In the genomic region with DNA sequence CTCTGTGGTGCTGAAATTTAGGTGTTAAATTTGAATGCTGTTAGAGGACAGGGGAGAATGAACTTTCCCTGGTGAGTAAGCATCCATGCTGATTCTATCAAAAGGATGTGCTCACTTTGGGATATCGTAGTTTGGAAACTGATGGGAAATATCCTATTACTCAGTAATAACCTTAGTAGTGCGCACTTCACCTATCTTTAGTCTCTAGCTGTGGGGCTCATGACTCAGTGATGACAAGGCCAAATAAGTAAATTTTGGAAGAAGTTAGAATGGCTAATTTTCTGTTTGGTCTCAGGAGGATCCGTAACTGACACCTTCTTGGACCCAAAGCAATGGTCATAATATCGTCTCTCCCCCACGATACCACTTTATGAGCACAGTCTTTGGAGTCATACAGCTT, we compare ENCODE assay signal across 22 cellular contexts.
"Had no signal": no experiment of that assay in that cellular context is flagged by ENCODE, and none has a peak within 500 bp of the region (broad histone marks: within the 10 kb centered on the region; RNA-seq: fewer than 3 reads in every experiment).

No MANE protein-coding gene starts in this region.

- H3K4me3 Mint-ChIP-seq: activated CD4-positive, alpha-beta memory T cell treated with anti-CD3 and anti-CD28 coated beads for 36 hours; activated naive CD4-positive, alpha-beta T cell treated with anti-CD3 and anti-CD28 coated beads, Interleukin-2, amount 10 ng/mL, durations not matched to agents 7 days and 5 days; activated naive CD8-positive, alpha-beta T cell treated with anti-CD3 and anti-CD28 coated beads for 36 hours; T-helper 1 cell treated with Interleukin-12 subunit alpha and Interleukin-12 subunit beta and Interleukin-4 antibody, amounts not matched to agents 30 μg/mL and 1 μg/mL, for 36 hours; WTC11 had no signal

- H3K4me1 Mint-ChIP-seq: activated naive CD4-positive, alpha-beta T cell treated with anti-CD3 and anti-CD28 coated beads, Interleukin-2, amount 10 ng/mL, durations not matched to agents 7 days and 5 days; activated naive CD8-positive, alpha-beta T cell treated with anti-CD3 and anti-CD28 coated beads for 36 hours; WTC11 had no signal

- H3K27ac ChIP-seq: SJCRH30 had no signal

- H3K9me3 Mint-ChIP-seq: activated CD4-positive, alpha-beta memory T cell treated with anti-CD3 and anti-CD28 coated beads for 36 hours; activated naive CD4-positive, alpha-beta T cell treated with anti-CD3 and anti-CD28 coated beads, Interleukin-2, amount 10 ng/mL, durations not matched to agents 7 days and 5 days; activated T-helper 2 cell treated with anti-CD3 and anti-CD28 coated beads, Interferon-gamma antibody, Interleukin-2, Interleukin-4, amounts not matched to agents 10 μg/mL and 5 μg/mL and 100 μg/mL, durations not matched to agents 14 hours and 24 hours and 36 hours; T-helper 1 cell treated with Interleukin-12 subunit alpha and Interleukin-12 subunit beta and Interleukin-4 antibody, amounts not matched to agents 30 μg/mL and 1 μg/mL, for 36 hours; WTC11 had no signal

- H3K4me1 ChIP-seq: SJCRH30 had no signal

- ATAC-seq: Panc1, Right ventricle myocardium inferior, WTC11 had no signal

- H3K27ac Mint-ChIP-seq: activated CD4-positive, alpha-beta memory T cell treated with anti-CD3 and anti-CD28 coated beads for 36 hours; activated naive CD4-positive, alpha-beta T cell treated with anti-CD3 and anti-CD28 coated beads, Interleukin-2, amount 10 ng/mL, durations not matched to agents 7 days and 5 days; activated naive CD8-positive, alpha-beta T cell treated with anti-CD3 and anti-CD28 coated beads for 36 hours; activated T-helper 2 cell treated with anti-CD3 and anti-CD28 coated beads, Interferon-gamma antibody, Interleukin-2, Interleukin-4, amounts not matched to agents 10 μg/mL and 5 μg/mL and 100 μg/mL, durations not matched to agents 14 hours and 24 hours and 36 hours; T-helper 1 cell treated with Interleukin-12 subunit alpha and Interleukin-12 subunit beta and Interleukin-4 antibody, amounts not matched to agents 30 μg/mL and 1 μg/mL, for 36 hours; WTC11 had no signal

- H3K27me3 ChIP-seq: SJCRH30 had no signal

- DNase-seq: activated CD4-positive, alpha-beta memory T cell treated with anti-CD3 and anti-CD28 coated beads for 36 hours; activated CD4-positive, alpha-beta T cell treated with anti-CD3 and anti-CD28 coated beads for 48 hours; activated CD4-positive, CD25-positive, alpha-beta regulatory T cell treated with anti-CD3 and anti-CD28 coated beads, Interleukin-2, amount 50 U/mL, for 72 hours; activated CD8-positive, alpha-beta memory T cell treated with anti-CD3 and anti-CD28 coated beads for 24 hours; activated gamma-delta T cell treated with Interleukin-2 at 50 U/mL for 16 hours; activated naive CD4-positive, alpha-beta T cell treated with anti-CD3 and anti-CD28 coated beads, Interleukin-2, amount 10 ng/mL, durations not matched to agents 7 days and 5 days; activated naive CD8-positive, alpha-beta T cell treated with anti-CD3 and anti-CD28 coated beads for 36 hours; activated T-cell treated with anti-CD3 and anti-CD28 coated beads, Interleukin-2, amount 50 U/mL, for 48 hours; cerebellar nuclear complex; Kasumi-1; NCI-H1694; NCI-H345; NCI-H526 treated with DMSO at 0.1 percent for 48 hours; NCI-H82; RPMI8226; SJCRH30; SK-N-SH had no signal

- H3K36me3 Mint-ChIP-seq: activated CD4-positive, alpha-beta memory T cell treated with anti-CD3 and anti-CD28 coated beads for 36 hours; activated naive CD4-positive, alpha-beta T cell treated with anti-CD3 and anti-CD28 coated beads, Interleukin-2, amount 10 ng/mL, durations not matched to agents 7 days and 5 days; activated naive CD8-positive, alpha-beta T cell treated with anti-CD3 and anti-CD28 coated beads for 36 hours; WTC11 had no signal

- H3K27me3 Mint-ChIP-seq: activated CD4-positive, alpha-beta memory T cell treated with anti-CD3 and anti-CD28 coated beads for 36 hours; activated naive CD4-positive, alpha-beta T cell treated with anti-CD3 and anti-CD28 coated beads, Interleukin-2, amount 10 ng/mL, durations not matched to agents 7 days and 5 days; activated naive CD8-positive, alpha-beta T cell treated with anti-CD3 and anti-CD28 coated beads for 36 hours had no signal
